Comparison of ENCODE assay signal across 1 cellular context in the genomic region with DNA sequence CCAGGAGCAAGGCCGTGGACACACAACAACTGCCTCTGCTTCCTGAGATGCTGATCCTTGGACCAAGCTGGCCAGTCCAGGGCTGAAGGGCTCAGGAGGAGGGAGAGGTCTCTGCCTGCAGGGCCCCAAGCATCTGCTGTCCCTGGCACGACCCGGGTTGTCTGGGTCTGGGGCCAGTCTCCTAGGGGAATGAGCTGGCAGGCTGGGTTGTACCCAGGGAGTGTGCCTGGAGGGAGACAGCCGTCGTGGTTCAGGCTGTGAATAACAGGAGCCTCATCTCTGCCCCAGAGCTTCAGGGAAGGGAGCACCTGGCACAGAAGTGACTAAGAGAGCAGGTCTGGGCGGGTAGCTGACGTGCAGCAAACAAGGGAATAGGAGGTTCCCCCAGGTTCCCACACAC.
TF ChIP-seq lines count a peak whose summit lies in the region.

No MANE protein-coding gene starts in this region.

TF ChIP-seq in H1, 55 proteins besides CTCF, POLR2A, EP300 and RAD21:
- TF ChIP-seq SRF (IDR thresholded peaks at IDR 0.05; ENCODE audit: low read depth, low read length) (no peak), CBX8 (IDR thresholded peaks at IDR 0.05; ENCODE audit: borderline replicate concordance, low read depth, low read length) (no peak)
